ENCODE assay signal across 26 cellular contexts in genomic region chr7:84735021-84735420, GRCh38.
"Had no signal": no experiment of that assay in that cellular context is flagged by ENCODE, and none has a peak within 500 bp of the region (broad histone marks: within the 10 kb centered on the region; RNA-seq: fewer than 3 reads in every experiment).

No MANE protein-coding gene starts in this region.

- H3K36me3 ChIP-seq: ascending aorta, brain microvascular endothelial cell, spleen, suprapubic skin, tibial nerve had no signal

- H3K27me3 Mint-ChIP-seq: activated naive CD4-positive, alpha-beta T cell treated with anti-CD3 and anti-CD28 coated beads, Interleukin-2, amount 10 ng/mL, durations not matched to agents 7 days and 5 days; activated naive CD8-positive, alpha-beta T cell treated with anti-CD3 and anti-CD28 coated beads, Interleukin-2, amount 10 ng/mL, durations not matched to agents 7 days and 5 days; effector memory CD8-positive, alpha-beta T cell; natural killer cell treated with Interleukin-12 subunit alpha and Interleukin-12 subunit beta and Interleukin-15 and Interleukin-18, amount 100 ng/mL, for 72 hours had no signal

- DNase-seq: activated CD4-positive, alpha-beta T cell treated with anti-CD3 and anti-CD28 coated beads for 4 hours; activated CD4-positive, alpha-beta T cell treated with anti-CD3 and anti-CD28 coated beads, Interleukin-2, amount 50 U/mL, for 48 hours; activated CD8-positive, alpha-beta memory T cell treated with anti-CD3 and anti-CD28 coated beads for 24 hours; activated effector memory CD4-positive, alpha-beta T cell treated with anti-CD3 and anti-CD28 coated beads, Interleukin-2, amount 50 U/mL, for 16 hours; activated naive CD4-positive, alpha-beta T cell treated with anti-CD3 and anti-CD28 coated beads, Interleukin-2, amount 10 ng/mL, durations not matched to agents 7 days and 5 days; activated naive CD8-positive, alpha-beta T cell treated with anti-CD3 and anti-CD28 coated beads, Interleukin-2, amount 10 ng/mL, durations not matched to agents 7 days and 5 days; brain microvascular endothelial cell; dorsolateral prefrontal cortex; effector memory CD8-positive, alpha-beta T cell; erythroblast; foreskin melanocyte; left ventricle myocardium superior; mucosa of descending colon; posterior cingulate gyrus; right cardiac atrium; spleen; stimulated activated naive CD4-positive, alpha-beta T cell; T-helper 9 cell had no signal

- H3K27ac Mint-ChIP-seq: activated naive CD4-positive, alpha-beta T cell treated with anti-CD3 and anti-CD28 coated beads, Interleukin-2, amount 10 ng/mL, durations not matched to agents 7 days and 5 days; activated naive CD8-positive, alpha-beta T cell treated with anti-CD3 and anti-CD28 coated beads, Interleukin-2, amount 10 ng/mL, durations not matched to agents 7 days and 5 days; effector memory CD8-positive, alpha-beta T cell; natural killer cell treated with Interleukin-12 subunit alpha and Interleukin-12 subunit beta and Interleukin-15 and Interleukin-18, amount 100 ng/mL, for 72 hours had no signal

- FAIRE-seq: islet of Langerhans, TTC549 had no signal

- H3K4me3 ChIP-seq: ascending aorta, coronary artery, dorsolateral prefrontal cortex, mucosa of descending colon, spleen, suprapubic skin, tibial nerve had no signal

- H3K4me1 ChIP-seq: spleen, suprapubic skin, tibial nerve had no signal

- ATAC-seq: effector memory CD8-positive, alpha-beta T cell; left ventricle myocardium superior; mucosa of descending colon; natural killer cell treated with Interleukin-12 subunit alpha and Interleukin-12 subunit beta and Interleukin-15 and Interleukin-18, amount 100 ng/mL, for 72 hours; right cardiac atrium had no signal

- H3K9me3 Mint-ChIP-seq: activated naive CD4-positive, alpha-beta T cell treated with anti-CD3 and anti-CD28 coated beads, Interleukin-2, amount 10 ng/mL, durations not matched to agents 7 days and 5 days had no signal

- H3K4me3 Mint-ChIP-seq: activated naive CD4-positive, alpha-beta T cell treated with anti-CD3 and anti-CD28 coated beads, Interleukin-2, amount 10 ng/mL, durations not matched to agents 7 days and 5 days; activated naive CD8-positive, alpha-beta T cell treated with anti-CD3 and anti-CD28 coated beads, Interleukin-2, amount 10 ng/mL, durations not matched to agents 7 days and 5 days; effector memory CD8-positive, alpha-beta T cell; natural killer cell treated with Interleukin-12 subunit alpha and Interleukin-12 subunit beta and Interleukin-15 and Interleukin-18, amount 100 ng/mL, for 72 hours had no signal

- H3K27ac ChIP-seq: brain microvascular endothelial cell, coronary artery, dorsolateral prefrontal cortex, spleen, suprapubic skin, tibial nerve, VCaP had no signal

- H3K9me3 ChIP-seq: ascending aorta had no signal

- H3K4me1 Mint-ChIP-seq: activated naive CD4-positive, alpha-beta T cell treated with anti-CD3 and anti-CD28 coated beads, Interleukin-2, amount 10 ng/mL, durations not matched to agents 7 days and 5 days; activated naive CD8-positive, alpha-beta T cell treated with anti-CD3 and anti-CD28 coated beads, Interleukin-2, amount 10 ng/mL, durations not matched to agents 7 days and 5 days had no signal

- H3K36me3 Mint-ChIP-seq: activated naive CD4-positive, alpha-beta T cell treated with anti-CD3 and anti-CD28 coated beads, Interleukin-2, amount 10 ng/mL, durations not matched to agents 7 days and 5 days; activated naive CD8-positive, alpha-beta T cell treated with anti-CD3 and anti-CD28 coated beads, Interleukin-2, amount 10 ng/mL, durations not matched to agents 7 days and 5 days; natural killer cell treated with Interleukin-12 subunit alpha and Interleukin-12 subunit beta and Interleukin-15 and Interleukin-18, amount 100 ng/mL, for 72 hours had no signal

- H3K27me3 ChIP-seq: ascending aorta, brain microvascular endothelial cell, dorsolateral prefrontal cortex, spleen, suprapubic skin, tibial nerve had no signal
